Comparison of ENCODE assay signal across 23 cellular contexts in genomic region chr9:13023498-13023897, GRCh38.
DNase-seq lines count a peak whose midpoint lies in the region; ATAC-seq, FAIRE-seq and TF ChIP-seq lines count a peak whose summit lies in the region.
"Had no signal": no experiment of that assay in that cellular context is flagged by ENCODE, and none has a peak within 500 bp of the region (broad histone marks: within the 10 kb centered on the region; RNA-seq: fewer than 3 reads in every experiment).

No MANE protein-coding gene starts in this region.

- no peak for ATAC-seq in GM19395 (IDR thresholded peaks at IDR 0.05; ENCODE audit: unreplicated experiment)
- ATAC-seq: psoas muscle; stimulated activated memory B cell treated with anti-CD40 and anti-IgM and Interleukin-4, amounts not matched to agents 10 μg/mL and 1 μg/mL and 100 μg/mL, for 72 hours had no signal

- no peaks in the 10 kb centered on the region for H3K9me1 ChIP-seq in keratinocyte (ENCODE audit: control insufficient read depth, extremely low read depth, insufficient read depth, low read length)

- H4K20me1 ChIP-seq in keratinocyte (ENCODE audit: control insufficient read depth, extremely low read depth, insufficient read depth, low read length), result no peaks in the 10 kb centered on the region

- H3K4me1 ChIP-seq in keratinocyte (ENCODE audit: control insufficient read depth, extremely low read depth, insufficient read depth, low read length), result peaks cover 13% of the 10 kb centered on the region
- H3K4me1 ChIP-seq: psoas muscle had no signal

- H3K9me3 ChIP-seq in keratinocyte (ENCODE audit: control insufficient read depth, low read depth, low read length), result no peaks in the 10 kb centered on the region
- H3K9me3 ChIP-seq: psoas muscle, suprapubic skin had no signal

- H3K4me2 ChIP-seq in keratinocyte (ENCODE audit: control insufficient read depth, extremely low read depth, insufficient read depth, low read depth, low read length), result no peak overlapping the region

- H2AFZ ChIP-seq in keratinocyte (ENCODE audit: control insufficient read depth, low read length), result no peak overlapping the region

- H3K27me3 ChIP-seq in keratinocyte (ENCODE audit: control insufficient read depth, extremely low read depth, insufficient read depth, low read length), result no peaks in the 10 kb centered on the region
- H3K27me3 ChIP-seq: cardiac muscle cell, suprapubic skin had no signal

- no peak overlapping the region for H3K9ac ChIP-seq in keratinocyte (ENCODE audit: control insufficient read depth, extremely low read depth, insufficient read depth, low read length)

- DNase-seq in Daoy (ENCODE audit: low read depth) (peak; percentile 81), LoVo (ENCODE audit: low spot score) (peak; percentile 15), astrocyte of the hippocampus (ENCODE audit: low read depth, low spot score) (peak; percentile 63), keratinocyte (ENCODE audit: low read depth, low spot score) (no peak), NCI-H82 (lab: John Stamatoyannopoulos, UW) (no peak), coronary artery (ENCODE audit: low spot score) (no peak)
- DNase-seq in effector CD4-positive, alpha-beta T cell, result no peak
- DNase-seq: activated CD4-positive, alpha-beta memory T cell treated with anti-CD3 and anti-CD28 coated beads for 36 hours; activated effector memory CD4-positive, alpha-beta T cell treated with anti-CD3 and anti-CD28 coated beads, Interleukin-2, amount 50 U/mL, for 16 hours; dermis blood vessel endothelial cell; hypothalamus; islet precursor cell; NCI-H1417 treated with DMSO at 0.1 percent for 48 hours; NCI-H524; psoas muscle; small intestine; T-helper 9 cell had no signal

- H3K27ac ChIP-seq in keratinocyte (ENCODE audit: control insufficient read depth, insufficient read depth, low read length) (no peak overlapping the region), coronary artery (no peak overlapping the region)
- H3K27ac ChIP-seq: cardiac muscle cell, psoas muscle, suprapubic skin had no signal

- TF ChIP-seq CTCF in keratinocyte (optimal IDR thresholded peaks at IDR 0.05 in 1 of 3, IDR thresholded peaks at IDR 0.05 in 1 of 3, conservative IDR thresholded peaks at IDR 0.05 in 1 of 3; ENCODE audit: extremely low read depth in 1 of 3, insufficient read depth in 2 of 3, low read length in 3 of 3) (no peak), coronary artery (IDR thresholded peaks at IDR 0.05) (no peak)

- dilution Hi-C loops in keratinocyte (cut with MboI; ENCODE audit: extremely low pct_ligation_motif_present, low sequenced_read_pairs), result no loop called here

- no peaks in the 10 kb centered on the region for H3K79me2 ChIP-seq in keratinocyte (ENCODE audit: control insufficient read depth, insufficient read depth, low read length)

- H3K4me3 ChIP-seq in keratinocyte (ENCODE audit: control insufficient read depth in 2 of 3, extremely low read depth in 1 of 3, insufficient read depth in 2 of 3, low read depth in 1 of 3, low read length in 3 of 3) (no peak overlapping the region), coronary artery (no peak overlapping the region)
- H3K4me3 ChIP-seq: cardiac muscle cell, psoas muscle, suprapubic skin had no signal

- H3K36me3 ChIP-seq in keratinocyte (ENCODE audit: control insufficient read depth in 2 of 2, extremely low read depth in 1 of 2, insufficient read depth in 2 of 2, low read length in 2 of 2), result no peaks in the 10 kb centered on the region
- H3K36me3 ChIP-seq: cardiac muscle cell, suprapubic skin had no signal

- peak; percentile 85 for FAIRE-seq in keratinocyte (lab: Jason Lieb, UNC)
- FAIRE-seq: endothelial cell of umbilical vein, GM12891, small intestine had no signal

Comparison
In these comparisons a context has a peak if more than half of its experiments do, and no peak if none do; other contexts are left out.
1. DNase-seq: peak in Daoy (single experiment), LoVo (single experiment) and astrocyte of the hippocampus (single experiment); none in keratinocyte (single experiment), NCI-H82 (single experiment), effector CD4-positive, alpha-beta T cell (single experiment) and coronary artery (single experiment).